In genomic region chr14:63770187-63770807, GRCh38 we compare ENCODE assay signal across 8 cellular contexts. TPM values are rescaled to one million over a fixed set of nuclear protein-coding genes. Genes with fewer than 3 reads are reported as not detected.
DNase-seq lines count a peak whose midpoint lies in the region; FAIRE-seq and TF ChIP-seq lines count a peak whose summit lies in the region.

No MANE protein-coding gene starts in this region.

- H3K9me3 Mint-ChIP-seq in glutamatergic neuron (ENCODE audit: unreplicated experiment) = peaks cover 3% of the 10 kb centered on the region

- peaks cover 1% of the 10 kb centered on the region for H3K4me1 Mint-ChIP-seq in glutamatergic neuron (ENCODE audit: low read depth, unreplicated experiment)

- H3K4me1 ChIP-seq in HEK293 (ENCODE audit: control insufficient read depth, insufficient read depth, low read length) (no peaks in the 10 kb centered on the region; the same call in 1 of the 2 replicates), small intestine (ENCODE audit: control insufficient read depth in 2 of 2, insufficient read depth in 1 of 2, low read depth in 1 of 2, low read length in 1 of 2) (no peaks in the 10 kb centered on the region)

- FAIRE-seq in G401.6 (lab: Jason Lieb, UNC) (peak; percentile 85), small intestine (lab: Jason Lieb, UNC) (no peak)

- H3K36me3 ChIP-seq in HEK293 (ENCODE audit: control insufficient read depth in 2 of 2, insufficient read depth in 1 of 2, low read length in 2 of 2) (no peaks in the 10 kb centered on the region), small intestine (ENCODE audit: control insufficient read depth in 2 of 2, insufficient read depth in 2 of 2, low read length in 2 of 2) (no peaks in the 10 kb centered on the region)

- POLR2A ChIA-PET in HEK293 (lab: Yijun Ruan, JAX) = interaction anchor here (0.7 kb wide), 1 partner anchor 226 kb away, joined by 3 read pairs; no protein-coding TSS in a partner anchor

- TF ChIP-seq CTCF in HEK293 (tag by site-specific recombination; IDR thresholded peaks at IDR 0.05) (0 out of 2 replicates have a peak, but pooled peaks have one; percentile 24), glutamatergic neuron (IDR thresholded peaks at IDR 0.05; ENCODE audit: partially characterized antibody, unreplicated experiment) (peak; percentile 24)

- WGBS in small intestine, 3 donors = 48 to 56% (median 52%) methylated on average over 3 of the region's 3 CpGs

- H3K27me3 Mint-ChIP-seq in glutamatergic neuron (ENCODE audit: unreplicated experiment) = peaks cover 2% of the 10 kb centered on the region

- H3K27me3 ChIP-seq in small intestine (ENCODE audit: control insufficient read depth in 2 of 2, insufficient read depth in 2 of 2, low read length in 2 of 2) = no peaks in the 10 kb centered on the region

- H3K27ac Mint-ChIP-seq in glutamatergic neuron (ENCODE audit: unreplicated experiment) = no peak overlapping the region

- H3K4me3 ChIP-seq in HEK293 (ENCODE audit: low read depth, low read length) = no peak overlapping the region
- no peak overlapping the region for H3K4me3 ChIP-seq in small intestine (ENCODE audit: low read depth in 1 of 2, low read length in 2 of 2)

- H3K36me3 Mint-ChIP-seq in glutamatergic neuron (ENCODE audit: unreplicated experiment) = no peaks in the 10 kb centered on the region

- no peak overlapping the region for H3K27ac ChIP-seq in HEK293 (ENCODE audit: extremely low read depth, low read depth, low read length)
- H3K27ac ChIP-seq in small intestine (ENCODE audit: low read depth in 1 of 2, low read length in 1 of 2) = no peak overlapping the region

- CTCF ChIA-PET in HEK293 (lab: Yijun Ruan, JAX) = interaction anchor here (0.6 to 1.4 kb wide), 22 partner anchors 9 to 1608 kb away, joined by 3 to 9 read pairs (median 3); partner anchors contain the start of gene WDR89

- DNase-seq in OCI-M2 (lab: John Stamatoyannopoulos, UW; ENCODE audit: unreplicated experiment) (peak; percentile 12), glutamatergic neuron (no peak), small intestine (peak; percentile 50), NCI-H1105 (lab: John Stamatoyannopoulos, UW) (no peak), NCI-H2107 treated with DMSO at 0.1 percent for 48 hours (lab: John Stamatoyannopoulos, UW; ENCODE audit: unreplicated experiment) (no peak)
- DNase-seq in activated effector memory CD4-positive, alpha-beta T cell treated with anti-CD3 and anti-CD28 coated beads, Interleukin-2, amount 50 U/mL, for 16 hours = peak; percentile 75

- H3K9me3 ChIP-seq in HEK293 (ENCODE audit: control insufficient read depth, insufficient read depth, low read depth, low read length) = no peaks in the 10 kb centered on the region
- no peaks in the 10 kb centered on the region for H3K9me3 ChIP-seq in small intestine (ENCODE audit: control insufficient read depth, low read depth)

- no peak overlapping the region for H3K4me3 Mint-ChIP-seq in glutamatergic neuron (ENCODE audit: unreplicated experiment)

TF ChIP-seq in HEK293, 187 proteins besides CTCF, POLR2A, EP300 and RAD21:
- TF ChIP-seq PRDM10 (tag by site-specific recombination; IDR thresholded peaks at IDR 0.05) (no peak), ZNF280C (tag by site-specific recombination; IDR thresholded peaks at IDR 0.05) (no peak), ZNF654 (tag by site-specific recombination; IDR thresholded peaks at IDR 0.05; ENCODE audit: low read depth) (no peak), ZSCAN23 (tag by site-specific recombination; IDR thresholded peaks at IDR 0.05) (no peak), SALL2 (tag by site-specific recombination; IDR thresholded peaks at IDR 0.05; ENCODE audit: borderline replicate concordance) (no peak)

RNA-seq across cellular contexts. Expression of gene SGPP1, which starts 42.4 kb away (rescaled TPM):
- 4.3 TPM for total RNA-seq in glutamatergic neuron (ENCODE audit: unreplicated experiment)
- 1 to 10 TPM; 3.2 to 7.8 (median 4.7) TPM for polyA plus RNA-seq in small intestine

Comparison
In these comparisons a context has a peak if more than half of its experiments do, and no peak if none do; other contexts are left out.
1. DNase-seq: peak in OCI-M2 (single experiment), activated effector memory CD4-positive, alpha-beta T cell treated with anti-CD3 and anti-CD28 coated beads, Interleukin-2, amount 50 U/mL, for 16 hours (single experiment) and small intestine (single experiment); none in glutamatergic neuron (single experiment), NCI-H1105 (single experiment) and NCI-H2107 treated with DMSO at 0.1 percent for 48 hours (single experiment).